ENCODE assay signal across 8 cellular contexts in the genomic region with DNA sequence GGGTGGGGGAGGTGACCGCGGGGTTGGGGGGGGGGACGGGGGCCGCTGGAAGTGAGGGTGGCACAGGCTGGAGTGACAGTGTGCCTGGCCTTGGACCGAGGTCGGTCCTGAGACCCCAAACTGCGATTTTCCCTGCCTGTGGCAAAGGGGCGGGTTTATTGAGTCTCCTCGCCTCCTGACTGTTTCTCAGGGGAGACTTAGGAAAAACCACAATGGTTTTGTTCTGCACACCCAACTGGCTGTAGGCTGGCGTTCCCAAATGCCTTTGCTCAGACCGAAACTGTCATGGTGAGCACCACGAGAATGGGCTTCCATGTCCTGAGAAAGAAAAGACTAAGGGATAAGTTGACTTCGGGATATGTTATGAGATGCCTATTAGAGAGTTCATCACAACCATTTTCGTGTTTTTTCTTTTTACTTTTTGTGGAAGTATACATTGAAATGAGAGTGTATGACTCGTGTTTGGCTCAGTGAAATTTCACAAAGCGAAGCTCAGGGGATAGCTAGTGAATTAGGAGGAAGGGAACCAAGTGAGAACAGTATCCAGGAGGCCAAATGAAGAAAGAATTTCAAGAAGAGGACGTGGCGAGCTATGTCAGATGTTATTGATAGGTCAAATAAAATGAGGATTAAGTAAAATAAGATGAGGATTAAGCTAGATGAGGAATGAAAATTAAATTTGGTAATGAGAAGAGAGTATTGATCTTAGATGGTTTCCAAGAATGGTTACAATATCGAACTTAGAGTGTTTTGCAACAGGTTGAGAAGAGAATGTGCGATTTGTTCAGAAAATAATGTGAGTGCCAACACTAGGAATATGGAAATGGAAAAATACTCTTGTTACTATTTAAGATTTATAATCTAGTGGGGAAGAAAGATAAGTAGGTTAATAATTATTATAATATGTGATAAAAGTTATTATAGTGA. TPM values are rescaled to one million over a fixed set of nuclear protein-coding genes. Genes with fewer than 3 reads are reported as not detected.
DNase-seq lines count a peak whose midpoint lies in the region; ATAC-seq, FAIRE-seq and TF ChIP-seq lines count a peak whose summit lies in the region.

No MANE protein-coding gene starts in this region.

- TF ChIP-seq CTCF in A549 (IDR thresholded peaks at IDR 0.05) (no peak), OCI-LY3 (IDR thresholded peaks at IDR 0.05; ENCODE audit: low read depth, low read length) (no peak)

- H3K27ac ChIP-seq in A549 (peak overlapping the region; percentile 84 to 87), OCI-LY3 (ENCODE audit: low read length) (no peak overlapping the region), muscle layer of colon (ENCODE audit: low read depth, low read length) (no peak overlapping the region)

- TF ChIP-seq EP300 in A549 (IDR thresholded peaks at IDR 0.05) = no peak

- H3K36me3 ChIP-seq in OCI-LY3 (replicated peaks; ENCODE audit: low read depth, low read length) (peaks cover 3% of the 10 kb centered on the region), muscle layer of colon (ENCODE audit: insufficient read depth, low read length) (no peaks in the 10 kb centered on the region)

- TF ChIP-seq RAD21 in A549 (conservative IDR thresholded peaks at IDR 0.05 in 1 of 2, IDR thresholded peaks at IDR 0.05 in 1 of 2) = no peak

- no peak overlapping the region for H2AFZ ChIP-seq in OCI-LY3 (ENCODE audit: low read depth, low read length)

- peak overlapping the region; percentile 74 for H3K9ac ChIP-seq in OCI-LY3 (ENCODE audit: low read length)
- peak overlapping the region; percentile 22 for H3K9ac ChIP-seq in muscle layer of colon (ENCODE audit: low read length)

- H3K79me2 ChIP-seq in OCI-LY3 (ENCODE audit: low read length) = peaks cover 56% of the 10 kb centered on the region

- peaks cover 16% of the 10 kb centered on the region for H3K27me3 Mint-ChIP-seq in T-helper 17 cell

- no peak for FAIRE-seq in A549 (lab: Jason Lieb, UNC)

- H4K20me1 ChIP-seq in OCI-LY3 (ENCODE audit: insufficient read depth, low read length) = no peaks in the 10 kb centered on the region

- peaks cover 13% of the 10 kb centered on the region for H3K4me1 ChIP-seq in A549
- peaks cover 7% of the 10 kb centered on the region; the same call in 1 of the 2 replicates for H3K4me1 ChIP-seq in OCI-LY3 (ENCODE audit: low read length)
- H3K4me1 ChIP-seq in muscle layer of colon (ENCODE audit: insufficient read depth, low read length) = peaks cover 3% of the 10 kb centered on the region

- peak overlapping the region; percentile 56 for H3K4me2 ChIP-seq in A549
- peak overlapping the region; percentile 75 for H3K4me2 ChIP-seq in OCI-LY3 (ENCODE audit: low read length)

- ATAC-seq in A549 (peak; percentile 57 to 73), T-helper 17 cell (no peak), GM19395 (IDR thresholded peaks at IDR 0.05; ENCODE audit: unreplicated experiment) (no peak)

- H3K4me3 ChIP-seq in A549 = peak overlapping the region; percentile 69
- H3K4me3 ChIP-seq in OCI-LY3 (ENCODE audit: low read length) = peak overlapping the region; percentile 94
- peak overlapping the region; percentile 9 to 52 for H3K4me3 ChIP-seq in muscle layer of colon (ENCODE audit: low read depth in 1 of 2, low read length in 2 of 2)

- peaks cover 4% of the 10 kb centered on the region; the same call in 1 of the 3 replicates for H3K9me3 ChIP-seq in A549
- H3K9me3 ChIP-seq in OCI-LY3 (ENCODE audit: insufficient read depth, low read length) = 0 out of 2 replicates have a peak, but pooled peaks cover 4% of the 10 kb centered on the region
- H3K9me3 ChIP-seq in muscle layer of colon (ENCODE audit: low read length) = no peaks in the 10 kb centered on the region
- H3K9me3 ChIP-seq in T-helper 17 cell (ENCODE audit: control insufficient read depth, low read length, poor library complexity, severe bottlenecking) = no peaks in the 10 kb centered on the region

- DNase-seq in A549 (ENCODE audit: low read depth in 1 of 2, low spot score in 1 of 2) (peak; percentile 31 to 47), GM03348 (ENCODE audit: low spot score) (peak; percentile 52), erythroblast (lab: John Stamatoyannopoulos, UW) (peak; percentile 48 to 56), T-helper 17 cell (no peak)
- no peak for DNase-seq in stimulated activated CD4-positive, alpha-beta T cell treated with anti-CD3 and anti-CD28 coated beads, Interleukin-15, amount 100 ng/mL, for 24 hours

- no peaks in the 10 kb centered on the region for H3K36me3 Mint-ChIP-seq in T-helper 17 cell (ENCODE audit: low read depth)

- POLR2A ChIA-PET in A549 (lab: Yijun Ruan, JAX) = no interaction called here

- TF ChIP-seq POLR2A in A549 (IDR thresholded peaks at IDR 0.05; ENCODE audit: low read length) (no peak), erythroblast (IDR thresholded peaks at IDR 0.05; ENCODE audit: low read length) (no peak)

- H3K27ac Mint-ChIP-seq in T-helper 17 cell = no peak overlapping the region

- WGBS in A549 (ENCODE audit: missing lambda C conversion rate) = 6% methylated on average over 15 of the region's 20 CpGs

- CTCF ChIA-PET in A549 (lab: Yijun Ruan, JAX) = interaction anchor here (1.0 to 1.4 kb wide), 2 partner anchors 210 to 597 kb away, joined by 3 to 4 read pairs; no protein-coding TSS in a partner anchor

- no peaks in the 10 kb centered on the region for H3K4me1 Mint-ChIP-seq in T-helper 17 cell

- H3K4me3 Mint-ChIP-seq in T-helper 17 cell = no peak overlapping the region

- H3K27me3 ChIP-seq in OCI-LY3 (ENCODE audit: low read depth, low read length) (no peaks in the 10 kb centered on the region), muscle layer of colon (ENCODE audit: control insufficient read depth in 1 of 2, insufficient read depth in 2 of 2, low read length in 2 of 2) (no peaks in the 10 kb centered on the region)

TF ChIP-seq in A549, 52 proteins besides CTCF, POLR2A, EP300 and RAD21:
- TF ChIP-seq JUN (IDR thresholded peaks at IDR 0.05) (0 out of 5 replicates have a peak, but pooled peaks of 1 of the 2 experiments have one; percentile 3), SREBF2 (IDR thresholded peaks at IDR 0.05) (no peak)

RNA-seq across cellular contexts. Expression of gene NET1, which starts 0.9 kb away (rescaled TPM):
- polyA plus RNA-seq in A549 (2011; rRNA removed) (132 and 144 TPM in 2 replicates), A549 (2017; fragmentation: RNase III; extraction: RNeasy Plus Mini Kit Qiagen cat#74134 plus additional on column Dnase treatment) (36.3 to 43.4 TPM (median 42.9 TPM) in 3 replicates)
- polyA plus RNA-seq in A549 (2012; cell fraction: cytosol; rRNA removed) = 36.8 and 40.4 TPM in 2 replicates
- 17.0 and 17.3 TPM in 2 replicates for polyA plus RNA-seq in A549 (2012; cell fraction: nucleus; rRNA removed)
- 149 and 173 TPM in 2 replicates for polyA minus RNA-seq in A549 (2011; rRNA and poly(A)+ RNA removed)
- 10 to 100 TPM; 10.5 to 16.1 TPM for total RNA-seq in T-helper 17 cell

RNA-seq across cellular contexts. Expression of gene TUBAL3, which starts 8.6 kb away (rescaled TPM):
- polyA plus RNA-seq in A549 (2011; rRNA removed) = 1.4 and 2.1 TPM in 2 replicates
- polyA plus RNA-seq in A549 (2012; cell fraction: cytosol; rRNA removed) = 0.69 TPM in 2 replicates
- 0.55 and 0.61 TPM in 2 replicates for polyA plus RNA-seq in A549 (2012; cell fraction: nucleus; rRNA removed)
- 0.34 to 0.37 TPM (median 0.36 TPM) in 3 replicates for polyA plus RNA-seq in A549 (2017; fragmentation: RNase III; extraction: RNeasy Plus Mini Kit Qiagen cat#74134 plus additional on column Dnase treatment)
- 1.4 and 1.8 TPM in 2 replicates for polyA minus RNA-seq in A549 (2011; rRNA and poly(A)+ RNA removed)
- not detected for total RNA-seq in T-helper 17 cell

RNA-seq across cellular contexts. Expression of gene UCN3, which starts 48.5 kb away (rescaled TPM):
- polyA plus RNA-seq in A549 (2011; rRNA removed) = not detected in 2 replicates
- not detected in 2 replicates for polyA plus RNA-seq in A549 (2012; cell fraction: cytosol; rRNA removed)
- 0.04 TPM in 1 of 2 replicates, not detected in the other for polyA plus RNA-seq in A549 (2012; cell fraction: nucleus; rRNA removed)
- 0.11 TPM in 1 of 3 replicates, not detected in the others for polyA plus RNA-seq in A549 (2017; fragmentation: RNase III; extraction: RNeasy Plus Mini Kit Qiagen cat#74134 plus additional on column Dnase treatment)
- not detected in 2 replicates for polyA minus RNA-seq in A549 (2011; rRNA and poly(A)+ RNA removed)
- not detected for total RNA-seq in T-helper 17 cell

Comparison
In these comparisons a context has a peak if more than half of its experiments do, and no peak if none do; other contexts are left out.
1. ATAC-seq: peak in A549 (2 of 2); none in T-helper 17 cell (single experiment) and GM19395 (single experiment).
2. DNase-seq: peak in A549 (2 of 2), GM03348 (single experiment) and erythroblast (2 of 2); none in T-helper 17 cell (0 of 3) and stimulated activated CD4-positive, alpha-beta T cell treated with anti-CD3 and anti-CD28 coated beads, Interleukin-15, amount 100 ng/mL, for 24 hours (single experiment).
3. H3K27ac ChIP-seq: peak in A549 (2 of 2); none in OCI-LY3 (single experiment) and muscle layer of colon (single experiment).
4. H3K4me3 ChIP-seq: peak in every context shown above with its lines; median percentile 94 in OCI-LY3; 69 in A549; 30 in muscle layer of colon.